ENCODE assay signal across 10 cellular contexts in the genomic region with DNA sequence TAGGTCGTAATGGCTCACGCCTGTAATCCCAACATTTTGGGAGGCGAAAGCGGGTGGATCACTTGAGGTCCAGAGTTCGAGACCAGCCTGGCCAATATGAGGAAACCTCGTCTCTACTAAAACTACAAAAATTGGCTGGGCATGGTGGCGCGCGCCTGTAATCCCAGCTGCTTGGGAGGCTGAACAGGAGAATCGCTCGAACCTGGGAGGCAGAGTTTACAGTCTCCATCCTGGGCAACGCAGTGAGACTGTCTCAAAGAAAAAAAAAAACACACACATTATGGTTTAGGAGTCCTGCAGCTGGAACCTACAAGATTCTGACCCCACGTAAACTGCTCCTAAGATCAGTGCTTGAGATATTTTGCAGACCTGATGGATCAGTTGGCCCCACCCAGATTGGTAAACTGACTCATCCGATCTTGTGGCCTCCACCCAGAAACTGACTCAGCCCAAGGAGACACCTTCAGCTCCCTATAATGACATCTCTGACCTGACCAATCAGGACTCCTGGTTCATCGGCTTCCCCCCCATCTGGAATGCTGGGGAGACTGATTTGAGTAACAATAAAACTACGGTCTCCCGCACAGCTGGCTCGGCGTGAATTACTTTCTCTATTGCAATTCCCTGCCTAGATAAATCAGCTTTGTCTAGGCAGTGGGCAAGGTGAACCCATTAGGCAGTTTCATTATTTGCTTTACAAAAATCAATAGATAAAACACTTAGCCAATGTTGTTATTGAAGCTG.
DNase-seq lines count a peak whose midpoint lies in the region; ATAC-seq and TF ChIP-seq lines count a peak whose summit lies in the region.
"Had no signal": no experiment of that assay in that cellular context is flagged by ENCODE, and none has a peak within 500 bp of the region (broad histone marks: within the 10 kb centered on the region; RNA-seq: fewer than 3 reads in every experiment).

No MANE protein-coding gene starts in this region.

- DNase-seq in Caco-2 (peak; percentile 36 to 73), HFFc6 (peak; percentile 57), glomerular visceral epithelial cell (ENCODE audit: extremely low spot score) (peak; percentile 58), NOMO-1 treated with DMSO at 0.1 percent for 48 hours (lab: John Stamatoyannopoulos, UW; ENCODE audit: unreplicated experiment) (no peak), cerebellar nuclear complex (lab: John Stamatoyannopoulos, UW) (no peak)
- DNase-seq: upper lobe of right lung had no signal

- H3K4me3 Mint-ChIP-seq in Caco-2 (ENCODE audit: unreplicated experiment) (no peak overlapping the region), HFFc6 (no peak overlapping the region; the same call in 1 of the 2 replicates)

- H3K9me3 Mint-ChIP-seq in Caco-2 (ENCODE audit: unreplicated experiment) (no peaks in the 10 kb centered on the region), HFFc6 (no peaks in the 10 kb centered on the region)

- H3K36me3 ChIP-seq in Caco-2 (ENCODE audit: control insufficient read depth, insufficient read depth, low read length): no peaks in the 10 kb centered on the region
- H3K36me3 ChIP-seq in SU-DHL-6 (ENCODE audit: low read length): no peaks in the 10 kb centered on the region
- H3K36me3 ChIP-seq: upper lobe of right lung had no signal

- H3K9me3 ChIP-seq in Caco-2: no peaks in the 10 kb centered on the region
- H3K9me3 ChIP-seq in SU-DHL-6 (ENCODE audit: insufficient read depth, low read length): no peaks in the 10 kb centered on the region
- H3K9me3 ChIP-seq: upper lobe of right lung had no signal

- ATAC-seq in GM19467 (IDR thresholded peaks at IDR 0.05; ENCODE audit: unreplicated experiment) (no peak), GM21717 (IDR thresholded peaks at IDR 0.05; ENCODE audit: unreplicated experiment) (no peak)
- ATAC-seq: upper lobe of right lung had no signal

- H3K27me3 ChIP-seq in Caco-2 (replicated peaks; ENCODE audit: control insufficient read depth, insufficient read depth, low read length) (no peaks in the 10 kb centered on the region), SU-DHL-6 (ENCODE audit: low read length) (no peaks in the 10 kb centered on the region)

- no peaks in the 10 kb centered on the region for H3K27me3 Mint-ChIP-seq in Caco-2 (ENCODE audit: insufficient read depth, unreplicated experiment)
- peaks cover 4% of the 10 kb centered on the region; the same call in 1 of the 2 replicates for H3K27me3 Mint-ChIP-seq in HFFc6 (ENCODE audit: insufficient read depth)

- H3K36me3 Mint-ChIP-seq in Caco-2 (ENCODE audit: insufficient read depth, unreplicated experiment) (peaks cover 24% of the 10 kb centered on the region), HFFc6 (ENCODE audit: low read depth) (no peaks in the 10 kb centered on the region)

- intact Hi-C loops in Caco-2 (cut with micrococcal nuclease; ENCODE audit: unreplicated experiment): no loop called here

- H3F3A ChIP-seq in SU-DHL-6 (ENCODE audit: insufficient read depth): peaks cover 39% of the 10 kb centered on the region

- no peak overlapping the region for H2AFZ ChIP-seq in SU-DHL-6 (ENCODE audit: low read depth, low read length, severe bottlenecking)

- BruUV-seq in Caco-2 (replicated peaks; lab: Mats Ljungman, UMichigan): no TSS peak

- H3K79me2 ChIP-seq in SU-DHL-6 (ENCODE audit: insufficient read depth, low read length): no peaks in the 10 kb centered on the region

- peak overlapping the region; percentile 89 for H3K27ac ChIP-seq in SU-DHL-6 (ENCODE audit: low read depth, low read length)
- H3K27ac ChIP-seq: skin epidermis, upper lobe of right lung had no signal

- H3K27ac Mint-ChIP-seq in Caco-2 (ENCODE audit: unreplicated experiment) (no peak overlapping the region), HFFc6 (no peak overlapping the region; the same call in none of the 2 replicates)

- peaks cover 19% of the 10 kb centered on the region for H3K4me1 ChIP-seq in Caco-2

- no peaks in the 10 kb centered on the region for H3K9me2 ChIP-seq in SU-DHL-6 (replicated peaks; ENCODE audit: insufficient read depth, low read length)

- H3K4me3 ChIP-seq in Caco-2 (ENCODE audit: low read depth, low read length) (no peak overlapping the region), SU-DHL-6 (ENCODE audit: insufficient read depth, low read length, poor library complexity, severe bottlenecking) (no peak overlapping the region)
- H3K4me3 ChIP-seq: skin epidermis, upper lobe of right lung had no signal

- no peak overlapping the region for H3K4me2 ChIP-seq in SU-DHL-6 (ENCODE audit: low read depth, low read length, poor library complexity, severe bottlenecking)

- H3K9ac ChIP-seq in SU-DHL-6 (ENCODE audit: low read length): no peak overlapping the region

- H3K4me1 Mint-ChIP-seq in Caco-2 (ENCODE audit: low read depth, unreplicated experiment) (peaks cover 19% of the 10 kb centered on the region), HFFc6 (ENCODE audit: low read depth) (peaks cover 31% of the 10 kb centered on the region)

- no peaks in the 10 kb centered on the region for H4K20me1 ChIP-seq in SU-DHL-6 (ENCODE audit: low read depth, low read length)

- TF ChIP-seq CTCF in Caco-2 (IDR thresholded peaks at IDR 0.05; ENCODE audit: insufficient read depth in 1 of 2, low read depth in 1 of 2, low read length in 1 of 2, severe bottlenecking in 1 of 2, unreplicated experiment in 1 of 2) (no peak), HFFc6 (IDR thresholded peaks at IDR 0.05) (no peak), SU-DHL-6 (IDR thresholded peaks at IDR 0.05; ENCODE audit: insufficient read depth, low read length, poor library complexity, severe bottlenecking) (no peak)

- CTCF ChIA-PET in Caco-2 (lab: Charles Lee): no interaction called here

- POLR2A ChIA-PET in Caco-2 (lab: Charles Lee): interaction anchor here (0.8 to 7.3 kb wide), 6 partner anchors 11 to 145 kb away, joined by 3 to 182 read pairs (median 92); a partner anchor contains a TSS

Comparison
In these comparisons a context has a peak if more than half of its experiments do, and no peak if none do; other contexts are left out.
1. DNase-seq: peak in Caco-2 (2 of 2), HFFc6 (single experiment) and glomerular visceral epithelial cell (single experiment); none in NOMO-1 treated with DMSO at 0.1 percent for 48 hours (single experiment) and cerebellar nuclear complex (0 of 2).